In genomic region chr12:121983546-121984205, GRCh38 we compare ENCODE assay signal across 20 cellular contexts. TPM values are rescaled to one million over a fixed set of nuclear protein-coding genes. Genes with fewer than 3 reads are reported as not detected.
DNase-seq lines count a peak whose midpoint lies in the region; ATAC-seq, FAIRE-seq and TF ChIP-seq lines count a peak whose summit lies in the region.
"Had no signal": no experiment of that assay in that cellular context is flagged by ENCODE, and none has a peak within 500 bp of the region (broad histone marks: within the 10 kb centered on the region; RNA-seq: fewer than 3 reads in every experiment).

No MANE protein-coding gene starts in this region.

- H3K4me1 ChIP-seq in GM23338 (ENCODE audit: insufficient read depth) (no peaks in the 10 kb centered on the region), endothelial cell of umbilical vein (ENCODE audit: control insufficient read depth, extremely low read depth, insufficient read depth, low read length) (peaks cover 4% of the 10 kb centered on the region), PC-3 (ENCODE audit: insufficient read depth, low read length) (no peaks in the 10 kb centered on the region)
- H3K4me1 ChIP-seq: ascending aorta had no signal

- CTCF ChIA-PET in endothelial cell of umbilical vein (lab: Charles Lee) = interaction anchor here (0.7 to 1.6 kb wide), 6 partner anchors 8 to 67 kb away, joined by 3 to 6 read pairs (median 3); partner anchors contain the start of gene CFAP251
- CTCF ChIA-PET in PC-3 (lab: Charles Lee) = no interaction called here

- H3K9me2 ChIP-seq in GM23338 (ENCODE audit: insufficient read depth) (no peaks in the 10 kb centered on the region), PC-3 (replicated peaks; ENCODE audit: low read length) (no peaks in the 10 kb centered on the region)

- POLR2A ChIA-PET in endothelial cell of umbilical vein (lab: Charles Lee) = no interaction called here
- POLR2A ChIA-PET in PC-3 (lab: Charles Lee; ENCODE audit: unreplicated experiment) = no interaction called here

- ATAC-seq in GM23338 (no peak), PC-3 (no peak)
- ATAC-seq: heart left ventricle; stimulated activated naive CD8-positive, alpha-beta T cell treated with anti-CD3 and anti-CD28 coated beads, Interleukin-15, amount 100 ng/mL, for 72 hours; T-cell had no signal

- BruUV-seq in endothelial cell of umbilical vein (replicated peaks; lab: Mats Ljungman, UMichigan) = no TSS peak
- no TSS peak for BruUV-seq in PC-3 (replicated peaks; lab: Mats Ljungman, UMichigan)

- H3K4me3 Mint-ChIP-seq in GM23338 (no peak overlapping the region), endothelial cell (ENCODE audit: unreplicated experiment) (no peak overlapping the region)
- H3K4me3 Mint-ChIP-seq: immature natural killer cell; stimulated activated naive CD8-positive, alpha-beta T cell treated with anti-CD3 and anti-CD28 coated beads, Interleukin-15, amount 100 ng/mL, for 72 hours; T-cell had no signal

- no peak for DNase-seq in GM23338 (ENCODE audit: low spot score)
- peak; percentile 25 for DNase-seq in NCI-H69 (lab: John Stamatoyannopoulos, UW)
- DNase-seq in endothelial cell of umbilical vein (ENCODE audit: low read depth, low spot score) = no peak
- peak; percentile 36 for DNase-seq in posterior vena cava (ENCODE audit: low spot score)
- DNase-seq in activated T-cell treated with anti-CD3 and anti-CD28 coated beads for 4 hours = no peak
- DNase-seq in endothelial cell (ENCODE audit: low spot score) = no peak
- DNase-seq in PC-3 = no peak
- DNase-seq: activated CD4-positive, alpha-beta T cell treated with anti-CD3 and anti-CD28 coated beads, Interleukin-2, amount 50 U/mL, for 4 hours; activated naive CD4-positive, alpha-beta T cell; Calu3; immature natural killer cell; NCI-H526 treated with DMSO at 0.1 percent for 48 hours; stimulated activated CD4-positive, alpha-beta T cell treated with anti-CD3 and anti-CD28 coated beads, Interleukin-1b, Interleukin-23, amount 100 ng/mL, for 48 hours; stimulated activated naive CD8-positive, alpha-beta T cell treated with anti-CD3 and anti-CD28 coated beads, Interleukin-15, amount 100 ng/mL, for 72 hours; T-cell; trophoblast cell had no signal

- no peaks in the 10 kb centered on the region for H3K27me3 ChIP-seq in GM23338 (ENCODE audit: insufficient read depth)
- H3K27me3 ChIP-seq in endothelial cell of umbilical vein (ENCODE audit: control insufficient read depth in 2 of 2, insufficient read depth in 2 of 2, low read length in 2 of 2) = no peaks in the 10 kb centered on the region
- H3K27me3 ChIP-seq in PC-3 (ENCODE audit: low read length) = no peaks in the 10 kb centered on the region
- H3K27me3 ChIP-seq: ascending aorta, heart left ventricle had no signal

- H3K4me3 ChIP-seq in GM23338 (no peak overlapping the region), endothelial cell of umbilical vein (replicated peaks in 1 of 3; ENCODE audit: insufficient read depth in 1 of 3, low read depth in 1 of 3, low read length in 3 of 3) (no peak overlapping the region), PC-3 (ENCODE audit: low read length) (no peak overlapping the region)
- H3K4me3 ChIP-seq: ascending aorta, heart left ventricle had no signal

- no peaks in the 10 kb centered on the region for H3K9me1 ChIP-seq in endothelial cell of umbilical vein (replicated peaks; ENCODE audit: control insufficient read depth, extremely low read depth, insufficient read depth, low read length)

- H3K36me3 Mint-ChIP-seq in GM23338 (ENCODE audit: low read depth) = no peaks in the 10 kb centered on the region
- no peaks in the 10 kb centered on the region for H3K36me3 Mint-ChIP-seq in endothelial cell (ENCODE audit: low read depth, unreplicated experiment)
- H3K36me3 Mint-ChIP-seq: immature natural killer cell, T-cell had no signal

- H3K9ac ChIP-seq in endothelial cell of umbilical vein (replicated peaks; ENCODE audit: extremely low read depth, insufficient read depth, low read length) (no peak overlapping the region), PC-3 (ENCODE audit: low read length) (no peak overlapping the region)

- H3K79me2 ChIP-seq in GM23338 (replicated peaks; ENCODE audit: insufficient read depth) (no peaks in the 10 kb centered on the region), endothelial cell of umbilical vein (ENCODE audit: control insufficient read depth, insufficient read depth, low read length) (no peaks in the 10 kb centered on the region), PC-3 (ENCODE audit: low read length) (no peaks in the 10 kb centered on the region)

- no peak for TF ChIP-seq POLR2A in endothelial cell of umbilical vein (IDR thresholded peaks at IDR 0.05; ENCODE audit: low read depth, low read length)

- TF ChIP-seq CTCF in GM23338 (conservative IDR thresholded peaks at IDR 0.05; ENCODE audit: low read depth in 2 of 2) (no peak), endothelial cell of umbilical vein (IDR thresholded peaks at IDR 0.05; ENCODE audit: extremely low read depth in 1 of 2, insufficient read depth in 1 of 2, low read depth in 1 of 2, low read length in 2 of 2) (no peak), endothelial cell (IDR thresholded peaks at IDR 0.05; ENCODE audit: unreplicated experiment) (no peak), PC-3 (conservative IDR thresholded peaks at IDR 0.05; ENCODE audit: low read depth, low read length) (no peak)

- no peak overlapping the region for H3K4me2 ChIP-seq in GM23338
- H3K4me2 ChIP-seq in endothelial cell of umbilical vein (ENCODE audit: insufficient read depth, low read length) = no peak overlapping the region
- no peak overlapping the region for H3K4me2 ChIP-seq in PC-3 (ENCODE audit: low read length)

- H3K27me3 Mint-ChIP-seq in GM23338 (ENCODE audit: insufficient read depth, low read depth, poor library complexity) (peaks cover 3% of the 10 kb centered on the region), endothelial cell (ENCODE audit: unreplicated experiment) (peaks cover 2% of the 10 kb centered on the region)
- H3K27me3 Mint-ChIP-seq: stimulated activated naive CD8-positive, alpha-beta T cell treated with anti-CD3 and anti-CD28 coated beads, Interleukin-15, amount 100 ng/mL, for 72 hours; T-cell had no signal

- H4K20me1 ChIP-seq in GM23338 (replicated peaks; ENCODE audit: insufficient read depth) = no peaks in the 10 kb centered on the region
- H4K20me1 ChIP-seq in endothelial cell of umbilical vein (replicated peaks; ENCODE audit: control insufficient read depth, extremely low read depth, insufficient read depth, low read length) = no peaks in the 10 kb centered on the region
- H4K20me1 ChIP-seq in PC-3 (ENCODE audit: low read length) = no peaks in the 10 kb centered on the region

- no peak overlapping the region for H3K27ac Mint-ChIP-seq in GM23338
- no peak overlapping the region for H3K27ac Mint-ChIP-seq in endothelial cell (ENCODE audit: unreplicated experiment)
- H3K27ac Mint-ChIP-seq: immature natural killer cell; stimulated activated naive CD8-positive, alpha-beta T cell treated with anti-CD3 and anti-CD28 coated beads, Interleukin-15, amount 100 ng/mL, for 72 hours; T-cell had no signal

- no peak overlapping the region for H3K27ac ChIP-seq in GM23338 (ENCODE audit: low read depth)
- no peak overlapping the region for H3K27ac ChIP-seq in endothelial cell of umbilical vein (ENCODE audit: insufficient read depth, low read depth, low read length)
- H3K27ac ChIP-seq in PC-3 (ENCODE audit: low read length) = no peak overlapping the region
- H3K27ac ChIP-seq: ascending aorta, heart left ventricle, RWPE1, VCaP had no signal

- peak; percentile 57 for FAIRE-seq in endothelial cell of umbilical vein (lab: Jason Lieb, UNC)

- dilution Hi-C loops in endothelial cell of umbilical vein (cut with MboI; ENCODE audit: extremely low pct_ligation_motif_present, low sequenced_read_pairs) = no loop called here

- H3K4me1 Mint-ChIP-seq in GM23338 (peaks cover 9% of the 10 kb centered on the region), endothelial cell (ENCODE audit: unreplicated experiment) (no peaks in the 10 kb centered on the region)
- H3K4me1 Mint-ChIP-seq: immature natural killer cell had no signal

- H3K9me3 ChIP-seq in endothelial cell of umbilical vein (replicated peaks; ENCODE audit: control insufficient read depth, insufficient read depth, low read length) (no peaks in the 10 kb centered on the region), PC-3 (ENCODE audit: low read length) (no peaks in the 10 kb centered on the region)
- H3K9me3 ChIP-seq: ascending aorta, heart left ventricle had no signal

- no peaks in the 10 kb centered on the region for H3F3A ChIP-seq in GM23338 (replicated peaks; ENCODE audit: low read depth)
- no peaks in the 10 kb centered on the region for H3F3A ChIP-seq in PC-3 (ENCODE audit: low read length, unreplicated experiment)

- H3K36me3 ChIP-seq in GM23338 (ENCODE audit: insufficient read depth) (no peaks in the 10 kb centered on the region), endothelial cell of umbilical vein (ENCODE audit: control insufficient read depth in 2 of 2, extremely low read depth in 1 of 2, insufficient read depth in 2 of 2, low read length in 2 of 2) (no peaks in the 10 kb centered on the region), PC-3 (ENCODE audit: low read depth, low read length) (no peaks in the 10 kb centered on the region)
- H3K36me3 ChIP-seq: ascending aorta, heart left ventricle had no signal

- H2AFZ ChIP-seq in GM23338 = peak overlapping the region; percentile 50
- peak overlapping the region; percentile 80 for H2AFZ ChIP-seq in endothelial cell of umbilical vein (ENCODE audit: low read depth, low read length)
- H2AFZ ChIP-seq in PC-3 (ENCODE audit: low read length) = no peak overlapping the region

- intact Hi-C loops in endothelial cell of umbilical vein (cut with micrococcal nuclease) = no loop called here
- intact Hi-C loops in posterior vena cava (cut with DNase I) = no loop called here
- intact Hi-C loops in PC-3 (cut with micrococcal nuclease) = no loop called here

- H3K9me3 Mint-ChIP-seq in GM23338 (no peaks in the 10 kb centered on the region), endothelial cell (ENCODE audit: unreplicated experiment) (no peaks in the 10 kb centered on the region)
- H3K9me3 Mint-ChIP-seq: immature natural killer cell; stimulated activated naive CD8-positive, alpha-beta T cell treated with anti-CD3 and anti-CD28 coated beads, Interleukin-15, amount 100 ng/mL, for 72 hours; T-cell had no signal

RNA-seq across cellular contexts. Expression of gene BCL7A, which starts 38.0 kb away (rescaled TPM):
- total RNA-seq in GM23338 (2014; rRNA removed; shearing (Covaris generic)) = 9.9 and 12.7 TPM in 2 replicates
- polyA plus RNA-seq in GM23338 (2016; fragmentation: Nextera tagmentation; extraction: Ambion mirVana) = 14.9 and 18.0 TPM in 2 replicates
- 11.1 and 12.6 TPM in 2 replicates for total RNA-seq in endothelial cell of umbilical vein
- polyA plus RNA-seq in endothelial cell of umbilical vein = 9.5 and 9.7 TPM in 2 replicates
- polyA plus RNA-seq in endothelial cell of umbilical vein (2011; cell fraction: cytosol; rRNA removed) = 7.0 and 7.9 TPM in 2 replicates
- polyA plus RNA-seq in endothelial cell of umbilical vein (2011; cell fraction: nucleus; rRNA removed) = 6.7 and 7.3 TPM in 2 replicates
- polyA plus RNA-seq in endothelial cell of umbilical vein (2012) = 10.1 and 10.4 TPM in 2 replicates
- polyA minus RNA-seq in endothelial cell of umbilical vein = 6.7 and 6.9 TPM in 2 replicates
- 2.7 TPM for polyA minus RNA-seq in endothelial cell of umbilical vein (2011; cell fraction: cytosol; rRNA and poly(A)+ RNA removed)
- polyA minus RNA-seq in endothelial cell of umbilical vein (2011; cell fraction: nucleus; rRNA and poly(A)+ RNA removed) = 3.6 and 4.9 TPM in 2 replicates
- 1 to 10 TPM; 3.3 to 7.6 TPM for total RNA-seq in posterior vena cava
- 6.2 TPM for total RNA-seq in endothelial cell (ENCODE audit: unreplicated experiment)
- total RNA-seq in PC-3 (2014; rRNA removed) = 31.6 and 32.5 TPM in 2 replicates

Comparison
In these comparisons a context has a peak if more than half of its experiments do, and no peak if none do; other contexts are left out.
1. DNase-seq: peak in NCI-H69 (single experiment) and posterior vena cava (single experiment); none in GM23338 (single experiment), endothelial cell of umbilical vein (single experiment), activated T-cell treated with anti-CD3 and anti-CD28 coated beads for 4 hours (single experiment), endothelial cell (single experiment) and PC-3 (single experiment).